In genomic region chr18:22110482-22110924, GRCh38 we compare ENCODE assay signal across 21 cellular contexts. TPM values are rescaled to one million over a fixed set of nuclear protein-coding genes. Genes with fewer than 3 reads are reported as not detected.
DNase-seq lines count a peak whose midpoint lies in the region; ATAC-seq and TF ChIP-seq lines count a peak whose summit lies in the region.
"Had no signal": no experiment of that assay in that cellular context is flagged by ENCODE, and none has a peak within 500 bp of the region (broad histone marks: within the 10 kb centered on the region; RNA-seq: fewer than 3 reads in every experiment).

No MANE protein-coding gene starts in this region.

- peaks cover 53% of the 10 kb centered on the region for H3K4me1 Mint-ChIP-seq in Caco-2 (ENCODE audit: low read depth, unreplicated experiment)
- H3K4me1 Mint-ChIP-seq: memory B cell, naive B cell had no signal

- no peaks in the 10 kb centered on the region for H3K9me2 ChIP-seq in PC-9 (ENCODE audit: insufficient read depth)

- H3K27ac Mint-ChIP-seq in Caco-2 (ENCODE audit: unreplicated experiment): peak overlapping the region; percentile 58
- H3K27ac Mint-ChIP-seq: memory B cell, naive B cell had no signal

- CTCF ChIA-PET in Caco-2 (lab: Charles Lee): no interaction called here
- CTCF ChIA-PET in PC-9 (lab: Charles Lee): no interaction called here

- DNase-seq in Caco-2: peak; percentile 25 to 55
- peak; percentile 2 to 34 for DNase-seq in PC-9
- DNase-seq in islet precursor cell: peak; percentile 78
- DNase-seq in coronary artery (ENCODE audit: low spot score): no peak
- no peak for DNase-seq in NCI-H2107 treated with DMSO at 0.1 percent for 48 hours (lab: John Stamatoyannopoulos, UW; ENCODE audit: unreplicated experiment)
- no peak for DNase-seq in SKM-1 (lab: John Stamatoyannopoulos, UW; ENCODE audit: unreplicated experiment)
- DNase-seq: activated naive CD4-positive, alpha-beta T cell treated with Interleukin-2 at 50 U/mL for 16 hours; activated T-cell treated with anti-CD3 and anti-CD28 coated beads, Interleukin-2, amount 50 U/mL, for 48 hours; amniotic stem cell; Kasumi-1; naive B cell; NCI-H1092; NCI-H510A treated with DMSO at 0.1 percent for 48 hours; occipital lobe; stimulated activated CD4-positive, alpha-beta T cell treated with anti-CD3 and anti-CD28 coated beads, Interleukin-2, amount 100 ng/mL, for 48 hours; stimulated activated naive CD4-positive, alpha-beta T cell; tibial artery had no signal

- no peak for TF ChIP-seq CTCF in Caco-2 (IDR thresholded peaks at IDR 0.05; ENCODE audit: insufficient read depth in 1 of 2, low read depth in 1 of 2, low read length in 1 of 2, severe bottlenecking in 1 of 2, unreplicated experiment in 1 of 2)
- no peak for TF ChIP-seq CTCF in PC-9 (conservative IDR thresholded peaks at IDR 0.05)
- no peak for TF ChIP-seq CTCF in coronary artery (IDR thresholded peaks at IDR 0.05)

- H3F3A ChIP-seq in PC-9 (ENCODE audit: insufficient read depth, low read depth): no peaks in the 10 kb centered on the region; the same call in 1 of the 2 replicates

- no peaks in the 10 kb centered on the region for H3K36me3 Mint-ChIP-seq in Caco-2 (ENCODE audit: insufficient read depth, unreplicated experiment)
- H3K36me3 Mint-ChIP-seq: memory B cell, naive B cell had no signal

- H4K20me1 ChIP-seq in PC-9 (ENCODE audit: insufficient read depth): no peaks in the 10 kb centered on the region

- H3K9me3 ChIP-seq in Caco-2 (no peaks in the 10 kb centered on the region), HUES6 (ENCODE audit: control insufficient read depth, insufficient read depth, low read depth, low read length) (no peaks in the 10 kb centered on the region), PC-9 (ENCODE audit: insufficient read depth, low read depth) (no peaks in the 10 kb centered on the region)
- H3K9me3 ChIP-seq: tibial artery had no signal

- H3K27me3 ChIP-seq in Caco-2 (replicated peaks; ENCODE audit: control insufficient read depth, insufficient read depth, low read length) (no peaks in the 10 kb centered on the region), HUES6 (ENCODE audit: control insufficient read depth, insufficient read depth, low read length) (no peaks in the 10 kb centered on the region), PC-9 (ENCODE audit: insufficient read depth, low read depth) (no peaks in the 10 kb centered on the region)
- H3K27me3 ChIP-seq: tibial artery had no signal

- no peaks in the 10 kb centered on the region for H3K9me3 Mint-ChIP-seq in Caco-2 (ENCODE audit: unreplicated experiment)
- H3K9me3 Mint-ChIP-seq: naive B cell had no signal

- H3K27me3 Mint-ChIP-seq in Caco-2 (ENCODE audit: insufficient read depth, unreplicated experiment): no peaks in the 10 kb centered on the region

- intact Hi-C loops in Caco-2 (cut with micrococcal nuclease; ENCODE audit: unreplicated experiment) (no loop called here), PC-9 (cut with micrococcal nuclease; ENCODE audit: unreplicated experiment) (loop anchor here (10.0 kb wide), 1 partner anchor 54 kb away; the partner anchor contains the start of gene GATA6)

- H3K4me3 Mint-ChIP-seq in Caco-2 (ENCODE audit: unreplicated experiment): no peak overlapping the region
- H3K4me3 Mint-ChIP-seq: memory B cell, naive B cell had no signal

- H3K27ac ChIP-seq in HUES6 (ENCODE audit: low read depth, low read length) (no peak overlapping the region), PC-9 (no peak overlapping the region), coronary artery (no peak overlapping the region)
- H3K27ac ChIP-seq: tibial artery had no signal

- H3K36me3 ChIP-seq in Caco-2 (ENCODE audit: control insufficient read depth, insufficient read depth, low read length) (no peaks in the 10 kb centered on the region), HUES6 (ENCODE audit: control insufficient read depth, insufficient read depth, low read length) (no peaks in the 10 kb centered on the region), PC-9 (ENCODE audit: low read depth) (no peaks in the 10 kb centered on the region)
- H3K36me3 ChIP-seq: tibial artery had no signal

- H3K79me2 ChIP-seq in PC-9 (ENCODE audit: low read depth): no peaks in the 10 kb centered on the region

- H3K4me1 ChIP-seq in Caco-2 (peaks cover 63% of the 10 kb centered on the region), HUES6 (ENCODE audit: control insufficient read depth, insufficient read depth, low read length) (peaks cover 18% of the 10 kb centered on the region), PC-9 (replicated peaks; ENCODE audit: insufficient read depth) (peaks cover 26% of the 10 kb centered on the region)
- H3K4me1 ChIP-seq: tibial artery had no signal

- BruUV-seq in Caco-2 (replicated peaks; lab: Mats Ljungman, UMichigan) (no TSS peak), PC-9 (replicated peaks; lab: Mats Ljungman, UMichigan) (no TSS peak)

- H3K4me3 ChIP-seq in Caco-2 (ENCODE audit: low read depth, low read length): no peak overlapping the region
- no peak overlapping the region for H3K4me3 ChIP-seq in HUES6 (ENCODE audit: low read depth, low read length)
- H3K4me3 ChIP-seq in PC-9: no peak overlapping the region
- no peak overlapping the region for H3K4me3 ChIP-seq in coronary artery
- H3K4me3 ChIP-seq: tibial artery had no signal

- no peak overlapping the region for H2AFZ ChIP-seq in PC-9

- ATAC-seq in GM18511 (IDR thresholded peaks at IDR 0.05; ENCODE audit: unreplicated experiment): no peak

- POLR2A ChIA-PET in Caco-2 (lab: Charles Lee): interaction anchor here (0.6 kb wide), 1 partner anchor 53 kb away, joined by 3 read pairs; no protein-coding TSS in a partner anchor
- POLR2A ChIA-PET in PC-9 (lab: Charles Lee; ENCODE audit: unreplicated experiment): no interaction called here

- H3K4me2 ChIP-seq in PC-9: no peak overlapping the region

- H3K9ac ChIP-seq in HUES6 (ENCODE audit: low read length): peak overlapping the region; percentile 1

RNA-seq across cellular contexts. Expression of gene GATA6, which starts 58.9 kb away (rescaled TPM):
- total RNA-seq in Caco-2 (2022) (124 and 136 TPM in 2 replicates), PC-9 (2021) (9.1 and 12.3 TPM in 2 replicates)
- total RNA-seq: activated CD8-positive, alpha-beta memory T cell treated with anti-CD3 and anti-CD28 coated beads for 36 hours had no signal

Comparison
In these comparisons a context has a peak if more than half of its experiments do, and no peak if none do; other contexts are left out.
1. DNase-seq: peak in Caco-2 (2 of 2), PC-9 (2 of 2) and islet precursor cell (single experiment); none in coronary artery (single experiment), NCI-H2107 treated with DMSO at 0.1 percent for 48 hours (single experiment) and SKM-1 (single experiment).